ENCODE assay signal across 8 cellular contexts in the genomic region with DNA sequence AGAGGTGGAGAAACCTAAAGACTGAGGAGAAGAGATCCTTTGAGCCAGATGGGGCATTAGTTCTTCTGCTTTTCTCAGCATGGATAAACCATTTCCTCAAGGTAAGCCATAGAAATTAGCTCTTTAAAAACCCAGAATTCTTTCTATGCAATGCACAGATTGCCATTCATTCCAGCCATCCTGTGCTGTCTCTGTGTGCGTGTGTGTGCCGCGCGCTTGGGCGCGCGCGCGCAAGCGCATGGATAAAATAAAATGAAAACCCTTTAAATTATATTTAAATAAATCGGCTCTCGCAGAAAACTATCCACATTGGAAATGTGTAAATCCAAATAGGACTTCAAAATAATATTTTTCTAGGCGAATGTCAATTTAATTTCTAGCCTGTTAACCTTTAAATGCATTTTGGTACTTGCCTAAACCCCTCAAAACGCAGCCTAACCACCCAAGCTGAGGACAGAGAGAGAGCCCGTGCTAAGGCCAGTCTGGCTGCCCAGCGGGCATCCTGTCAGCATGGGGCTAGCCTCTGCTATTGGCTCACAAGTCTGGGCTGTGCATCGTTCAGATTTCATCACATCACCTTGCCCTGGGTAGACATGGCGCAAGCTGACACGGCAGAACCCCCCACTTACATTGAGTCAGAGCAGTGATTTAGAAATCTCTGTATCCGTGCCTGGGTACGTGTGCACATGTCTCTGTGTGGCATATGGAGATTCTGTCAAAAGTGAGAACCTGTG.
DNase-seq lines count a peak whose midpoint lies in the region; ATAC-seq, FAIRE-seq and TF ChIP-seq lines count a peak whose summit lies in the region.

No MANE protein-coding gene starts in this region.

- H3K27ac ChIP-seq in right lobe of liver (no peak overlapping the region), HepG2 (ENCODE audit: extremely low read length, insufficient read depth, low read length) (no peak overlapping the region), sigmoid colon (peak overlapping the region in 1 of 4 donors; percentile 5)

- H3K27me3 ChIP-seq in right lobe of liver, result no peaks in the 10 kb centered on the region
- H3K27me3 ChIP-seq in HepG2 (ENCODE audit: control insufficient read depth in 1 of 2, insufficient read depth in 2 of 2, low read length in 2 of 2), result 0 out of 5 replicates have a peak, but pooled peaks cover 0 to 1% of the 10 kb centered on the region in 2 experiments
- H3K27me3 ChIP-seq in sigmoid colon, result no peaks in the 10 kb centered on the region

- in situ Hi-C loops in HepG2 (cut with HindIII; ENCODE audit: extremely low pct_ligation_motif_present, low pct_unique_long_range_greater_than_20kb), result no loop called here

- intact Hi-C loops in right lobe of liver (cut with DNase I), result no loop called here
- intact Hi-C loops in HepG2 (cut with micrococcal nuclease; ENCODE audit: unreplicated experiment), result no loop called here
- intact Hi-C loops in sigmoid colon (cut with DNase I), result no loop called here

- H3K4me3 ChIP-seq in right lobe of liver (no peak overlapping the region), HepG2 (replicated peaks in 1 of 3; ENCODE audit: insufficient read depth in 1 of 3, low read depth in 2 of 3, low read length in 3 of 3) (no peak overlapping the region), sigmoid colon (peak overlapping the region in 2 of 4 donors; percentile 48 to 49)

- no peaks in the 10 kb centered on the region for H3K79me2 ChIP-seq in HepG2 (ENCODE audit: insufficient read depth, low read length)

- TF ChIP-seq RAD21 in HepG2 (CRISPR knock-in tag; IDR thresholded peaks at IDR 0.05), result no peak

- POLR2A ChIA-PET in HepG2 (lab: Yijun Ruan, JAX), result no interaction called here

- H2AFZ ChIP-seq in HepG2 (ENCODE audit: low read length), result no peak overlapping the region

- no TSS peak for BruUV-seq in HepG2 (replicated peaks; lab: Mats Ljungman, UMichigan)

- no peak for FAIRE-seq in HepG2 (lab: Jason Lieb, UNC)
- FAIRE-seq in D721Med (lab: Jason Lieb, UNC), result no peak

- H3K4me1 ChIP-seq in right lobe of liver, result no peaks in the 10 kb centered on the region
- no peaks in the 10 kb centered on the region for H3K4me1 ChIP-seq in HepG2 (ENCODE audit: insufficient read depth, low read length)
- H3K4me1 ChIP-seq in sigmoid colon, result peaks cover 0 to 8% (median 0%) of the 10 kb centered on the region in 4 donors

- peaks cover 18% of the 10 kb centered on the region for H3K4me1 Mint-ChIP-seq in brain

- no peak for TF ChIP-seq EP300 in HepG2 (IDR thresholded peaks at IDR 0.05; ENCODE audit: low read depth in 2 of 2, low read length in 2 of 2)
- TF ChIP-seq EP300 in HepG2 (CRISPR knock-in tag; IDR thresholded peaks at IDR 0.05; ENCODE audit: borderline replicate concordance), result no peak
- no peak for TF ChIP-seq EP300 in sigmoid colon (IDR thresholded peaks at IDR 0.05)

- DNase-seq in right lobe of liver (peak in 2 of 3 donors; percentile 8 to 47), HepG2 (ENCODE audit: low spot score) (no peak), left lobe of liver (ENCODE audit: low spot score) (peak; percentile 46), D721Med (ENCODE audit: insufficient read length, low spot score) (no peak), sigmoid colon (no peak), GOT3 (lab: John Stamatoyannopoulos, UW) (no peak)
- DNase-seq in stimulated activated naive CD4-positive, alpha-beta T cell treated with Interleukin-2 at 50 U/mL for 16 hours (lab: John Stamatoyannopoulos, UW), result no peak

- H3K27ac Mint-ChIP-seq in brain, result peak overlapping the region in 4 of 5 experiments; percentile 74 to 98 (median 89)

- no peak overlapping the region for H3K4me2 ChIP-seq in HepG2 (ENCODE audit: low read depth, low read length)

- peaks cover 0 to 30% (median 2%) of the 10 kb centered on the region in 5 experiments for H3K9me3 Mint-ChIP-seq in brain

- H3K27me3 Mint-ChIP-seq in brain, result no peaks in the 10 kb centered on the region

- peak overlapping the region; percentile 85 to 94 (median 92) for H3K4me3 Mint-ChIP-seq in brain

- H3K36me3 ChIP-seq in right lobe of liver, result no peaks in the 10 kb centered on the region
- no peaks in the 10 kb centered on the region for H3K36me3 ChIP-seq in HepG2 (replicated peaks in 1 of 2; ENCODE audit: control insufficient read depth in 1 of 2, insufficient read depth in 2 of 2, low read length in 2 of 2)
- no peaks in the 10 kb centered on the region for H3K36me3 ChIP-seq in sigmoid colon

- no peaks in the 10 kb centered on the region for H4K20me1 ChIP-seq in HepG2 (ENCODE audit: insufficient read depth, low read length)

- TF ChIP-seq CTCF in right lobe of liver (IDR thresholded peaks at IDR 0.05) (no peak), HepG2 (CRISPR knock-in tag; IDR thresholded peaks at IDR 0.05) (no peak), brain (conservative IDR thresholded peaks at IDR 0.05) (no peak), D721Med (IDR thresholded peaks at IDR 0.05; ENCODE audit: insufficient read depth, missing control alignments) (no peak), sigmoid colon (IDR thresholded peaks at IDR 0.05) (no peak)

- no peak overlapping the region for H3K9ac ChIP-seq in HepG2 (ENCODE audit: insufficient read depth, low read depth, low read length)

- no peaks in the 10 kb centered on the region for H3K9me3 ChIP-seq in right lobe of liver
- peaks cover 61% of the 10 kb centered on the region for H3K9me3 ChIP-seq in HepG2 (ENCODE audit: low read length)
- no peaks in the 10 kb centered on the region for H3K9me3 ChIP-seq in sigmoid colon

- no peaks in the 10 kb centered on the region for H3K36me3 Mint-ChIP-seq in brain

- 57% methylated on average over 17 of the region's 21 CpGs for WGBS in right lobe of liver (ENCODE audit: insufficient coverage, low coverage, low lambda C conversion rate, missing lambda C conversion rate)
- 48% methylated on average over 21 of the region's 21 CpGs for WGBS in HepG2 (ENCODE audit: low lambda C conversion rate)
- WGBS in sigmoid colon, 2 donors, result 50 to 81% methylated on average over 21 of the region's 21 CpGs

- CTCF ChIA-PET in HepG2 (lab: Yijun Ruan, JAX; ENCODE audit: low intra/inter-chr PET ratio, low total read pairs), result no interaction called here

- TF ChIP-seq POLR2A in right lobe of liver (IDR thresholded peaks at IDR 0.05) (no peak), HepG2 (IDR thresholded peaks at IDR 0.05; ENCODE audit: insufficient read depth in 1 of 2, low read depth in 2 of 2, low read length in 2 of 2) (no peak), sigmoid colon (IDR thresholded peaks at IDR 0.05) (no peak)

- peak in 1 of 4 donors; percentile 69 for ATAC-seq in right lobe of liver
- ATAC-seq in HepG2, result no peak
- peak; percentile 44 for ATAC-seq in left lobe of liver

TF ChIP-seq in HepG2, 621 proteins besides CTCF, POLR2A, EP300 and RAD21:
- TF ChIP-seq ZNF260 (CRISPR knock-in tag; IDR thresholded peaks at IDR 0.05; ENCODE audit: borderline replicate concordance, low read depth) (no peak), SP4 (CRISPR knock-in tag; IDR thresholded peaks at IDR 0.05) (no peak), MATR3 (CRISPR knock-in tag; IDR thresholded peaks at IDR 0.05) (no peak), DPF2 (CRISPR knock-in tag; IDR thresholded peaks at IDR 0.05; ENCODE audit: borderline replicate concordance, low read depth) (no peak)

Comparison
In these comparisons a context has a peak if more than half of its experiments do, and no peak if none do; other contexts are left out.
1. DNase-seq: peak in right lobe of liver (2 of 3) and left lobe of liver (single experiment); none in HepG2 (single experiment), D721Med (single experiment), sigmoid colon (single experiment), stimulated activated naive CD4-positive, alpha-beta T cell treated with Interleukin-2 at 50 U/mL for 16 hours (single experiment) and GOT3 (single experiment).